2 cellular contexts compared by ENCODE assay signal in genomic region chr20:64220891-64221527, GRCh38.
A peak's percentile ranks its signal among the peaks of the same experiment; 100 is the strongest.
TF ChIP-seq lines count a peak whose summit lies in the region.

No MANE protein-coding gene starts in this region.

TF ChIP-seq in HEK293, 187 proteins besides CTCF, POLR2A, EP300 and RAD21 (continued from another document):
- TF ChIP-seq ZNF837 (tag by site-specific recombination; IDR thresholded peaks at IDR 0.05): no peak

TF ChIP-seq in K562, 482 proteins besides CTCF, POLR2A, EP300 and RAD21 (continues in another document):
- no peak for TF ChIP-seq ZNF655 (CRISPR knock-in tag; IDR thresholded peaks at IDR 0.05)
- no peak for TF ChIP-seq ZNF444 (CRISPR knock-in tag; IDR thresholded peaks at IDR 0.05)
- TF ChIP-seq ZNF431 (CRISPR knock-in tag; IDR thresholded peaks at IDR 0.05): no peak
- TF ChIP-seq E2F8 (IDR thresholded peaks at IDR 0.05; ENCODE audit: low read depth, partially characterized antibody): no peak
- no peak for TF ChIP-seq MCM5 (IDR thresholded peaks at IDR 0.05; ENCODE audit: low read depth)
- TF ChIP-seq MBD2 (IDR thresholded peaks at IDR 0.05; ENCODE audit: borderline replicate concordance, low read depth): peak; percentile 83
- TF ChIP-seq JUN (IDR thresholded peaks at IDR 0.05; ENCODE audit: borderline replicate concordance, low read depth, low read length): no peak
- no peak for TF ChIP-seq JUN (CRISPR knock-in tag; IDR thresholded peaks at IDR 0.05; ENCODE audit: borderline replicate concordance)
- TF ChIP-seq ARID4B (CRISPR knock-in tag; IDR thresholded peaks at IDR 0.05): 0 out of 2 replicates have a peak, but pooled peaks have one; percentile 37
- TF ChIP-seq SAFB2 (IDR thresholded peaks at IDR 0.05; ENCODE audit: borderline replicate concordance, low read depth, low read length, severe bottlenecking): no peak
- no peak for TF ChIP-seq ZFP30 (CRISPR knock-in tag; IDR thresholded peaks at IDR 0.05; ENCODE audit: borderline replicate concordance)
- peak; percentile 77 for TF ChIP-seq ZNF197 (CRISPR knock-in tag; IDR thresholded peaks at IDR 0.05; ENCODE audit: low read depth)
- TF ChIP-seq KDM1A (IDR thresholded peaks at IDR 0.05): peak; percentile 98 to 99
- no peak for TF ChIP-seq SIN3B (IDR thresholded peaks at IDR 0.05; ENCODE audit: low read depth)
- peak in 1 of 2 experiments; percentile 48 for TF ChIP-seq NCOA2 (IDR thresholded peaks at IDR 0.05; ENCODE audit: partially characterized antibody in 2 of 2)
- TF ChIP-seq ZNF75A (CRISPR knock-in tag; IDR thresholded peaks at IDR 0.05): no peak
- TF ChIP-seq PHB (CRISPR knock-in tag; IDR thresholded peaks at IDR 0.05): no peak
- TF ChIP-seq NUFIP1 (IDR thresholded peaks at IDR 0.05; ENCODE audit: partially characterized antibody): no peak
- no peak for TF ChIP-seq FOXJ3 (CRISPR knock-in tag; IDR thresholded peaks at IDR 0.05)
- peak; percentile 94 for TF ChIP-seq BCOR (IDR thresholded peaks at IDR 0.05)
- 0 out of 2 replicates have a peak, but pooled peaks have one; percentile 30 for TF ChIP-seq FOXP4 (CRISPR knock-in tag; IDR thresholded peaks at IDR 0.05; ENCODE audit: borderline replicate concordance)
- TF ChIP-seq ZNF512 (tag; IDR thresholded peaks at IDR 0.05): no peak
- TF ChIP-seq GABPB1 (CRISPR knock-in tag; IDR thresholded peaks at IDR 0.05): peak; percentile 65; the same call in 1 of the 2 replicates
- TF ChIP-seq HNRNPH1 (optimal IDR thresholded peaks at IDR 0.05; ENCODE audit: low read depth, low read length): no peak
- TF ChIP-seq HDAC1 (IDR thresholded peaks at IDR 0.05): peak in 1 of 2 experiments; percentile 91; a peak in 3 of 4 replicates
- TF ChIP-seq ZNF639 (CRISPR knock-in tag; conservative IDR thresholded peaks at IDR 0.05 in 1 of 2, IDR thresholded peaks at IDR 0.05 in 1 of 2): peak in 1 of 2 experiments; percentile 71; a peak in 2 of 4 replicates
- TF ChIP-seq ZNF282 (CRISPR knock-in tag; IDR thresholded peaks at IDR 0.05): no peak
- no peak for TF ChIP-seq ZNF133 (CRISPR knock-in tag; IDR thresholded peaks at IDR 0.05)
- TF ChIP-seq ARHGAP35 (IDR thresholded peaks at IDR 0.05; ENCODE audit: partially characterized antibody): no peak
- TF ChIP-seq ILK (tag; IDR thresholded peaks at IDR 0.05; ENCODE audit: borderline replicate concordance, low read depth): no peak
- TF ChIP-seq NFRKB (IDR thresholded peaks at IDR 0.05; ENCODE audit: low read depth): no peak
- TF ChIP-seq MECOM (CRISPR knock-in tag; IDR thresholded peaks at IDR 0.05): peak; percentile 71
- TF ChIP-seq OTX1 (CRISPR knock-in tag; IDR thresholded peaks at IDR 0.05): no peak
- peak; percentile 90 to 97 for TF ChIP-seq TBL1XR1 (IDR thresholded peaks at IDR 0.05; ENCODE audit: low read length in 2 of 2)
- peak; percentile 90 for TF ChIP-seq ETS1 (conservative IDR thresholded peaks at IDR 0.05; ENCODE audit: control insufficient read depth, low read depth, low read length)
- TF ChIP-seq ETV1 (tag; conservative IDR thresholded peaks at IDR 0.05; ENCODE audit: low read depth): no peak
- peak; percentile 98 for TF ChIP-seq DMBX1 (CRISPR knock-in tag; IDR thresholded peaks at IDR 0.05; ENCODE audit: borderline replicate concordance)
- peak; percentile 95 for TF ChIP-seq ZNF589 (CRISPR knock-in tag; IDR thresholded peaks at IDR 0.05; ENCODE audit: low read depth)
- no peak for TF ChIP-seq SREBF1 (IDR thresholded peaks at IDR 0.05; ENCODE audit: borderline replicate concordance, low read depth, low read length)
- TF ChIP-seq PRMT5 (CRISPR knock-in tag; IDR thresholded peaks at IDR 0.05): no peak
- TF ChIP-seq E2F5 (CRISPR knock-in tag; IDR thresholded peaks at IDR 0.05): no peak
- TF ChIP-seq SMARCA4 (IDR thresholded peaks at IDR 0.05): peak; percentile 92
- TF ChIP-seq ZBTB49 (CRISPR knock-in tag; IDR thresholded peaks at IDR 0.05; ENCODE audit: borderline replicate concordance): no peak
- TF ChIP-seq NELFE (IDR thresholded peaks at IDR 0.05; ENCODE audit: insufficient read depth, insufficient read length): no peak
- TF ChIP-seq NBN (IDR thresholded peaks at IDR 0.05; ENCODE audit: low read depth): 0 out of 2 replicates have a peak, but pooled peaks have one; percentile 58
- TF ChIP-seq ZNF146 (CRISPR knock-in tag; IDR thresholded peaks at IDR 0.05; ENCODE audit: unreplicated experiment): no peak
- no peak for TF ChIP-seq PHF8 (IDR thresholded peaks at IDR 0.05; ENCODE audit: borderline replicate concordance, low read length)
- TF ChIP-seq HMGN3 (IDR thresholded peaks at IDR 0.05; ENCODE audit: borderline replicate concordance, extremely low read depth, insufficient read length, low read depth, low read length): peak; percentile 54
- TF ChIP-seq KAT2B (IDR thresholded peaks at IDR 0.05; ENCODE audit: low read depth, low read length): no peak
- peak in 1 of 2 experiments; percentile 27; a peak in 1 of 4 replicates for TF ChIP-seq NRF1 (conservative IDR thresholded peaks at IDR 0.05 in 1 of 2, IDR thresholded peaks at IDR 0.05 in 1 of 2)
